11 cellular contexts compared by ENCODE assay signal in genomic region chr2:79260848-79261247, GRCh38.
"Had no signal": no experiment of that assay in that cellular context is flagged by ENCODE, and none has a peak within 500 bp of the region (broad histone marks: within the 10 kb centered on the region; RNA-seq: fewer than 3 reads in every experiment).

No MANE protein-coding gene starts in this region.

- H3K27ac ChIP-seq: GM23248 had no signal

- H3K9me3 ChIP-seq: HAP-1 had no signal

- H3K9ac ChIP-seq: GM23248 had no signal

- H2AFZ ChIP-seq: GM23248, GM23338 had no signal

- H3K4me1 ChIP-seq: HAP-1 had no signal

- H3K4me3 ChIP-seq: GM23248, GM23338, HAP-1 had no signal

- FAIRE-seq: H1, H54 had no signal

- DNase-seq: GM23248, GOT3, H7, H9, HCEC 1CT, HFFc6 had no signal

- H3K4me2 ChIP-seq: GM23338 had no signal

- ATAC-seq: GM23338, HCT116 had no signal

- H3K36me3 ChIP-seq: HAP-1 had no signal
